9 cellular contexts compared by ENCODE assay signal in genomic region chr9:37943329-37944265, GRCh38. TPM values are rescaled to one million over a fixed set of nuclear protein-coding genes. Genes with fewer than 3 reads are reported as not detected.
DNase-seq lines count a peak whose midpoint lies in the region; ATAC-seq and TF ChIP-seq lines count a peak whose summit lies in the region.
"Had no signal": no experiment of that assay in that cellular context is flagged by ENCODE, and none has a peak within 500 bp of the region (broad histone marks: within the 10 kb centered on the region; RNA-seq: fewer than 3 reads in every experiment).

No MANE protein-coding gene starts in this region.

- DNase-seq in Calu3, result no peak
- peak; percentile 32 for DNase-seq in T1000 (lab: John Stamatoyannopoulos, UW)
- DNase-seq in glomerular visceral epithelial cell (ENCODE audit: extremely low spot score), result peak; percentile 88
- peak; percentile 45 for DNase-seq in prostate gland (ENCODE audit: low spot score)
- DNase-seq in NCI-H345 treated with DMSO at 0.1 percent for 48 hours (lab: John Stamatoyannopoulos, UW; ENCODE audit: unreplicated experiment), result no peak
- DNase-seq in NCI-H2081 treated with DMSO at 0.1 percent for 48 hours (lab: John Stamatoyannopoulos, UW), result no peak
- DNase-seq: activated CD4-positive, alpha-beta T cell treated with anti-CD3 and anti-CD28 coated beads, Interleukin-2, amount 50 U/mL, for 1 hour had no signal

- H3K36me3 Mint-ChIP-seq in Calu3 (ENCODE audit: insufficient read depth, unreplicated experiment), result peaks cover 9% of the 10 kb centered on the region

- CTCF ChIA-PET in Calu3 (lab: Charles Lee), result no interaction called here

- BruUV-seq in Calu3 (replicated peaks; lab: Mats Ljungman, UMichigan), result no TSS peak

- TF ChIP-seq CTCF in Calu3 (IDR thresholded peaks at IDR 0.05; ENCODE audit: unreplicated experiment), result no peak
- no peak for TF ChIP-seq CTCF in prostate gland (IDR thresholded peaks at IDR 0.05)

- H3K9me3 Mint-ChIP-seq in Calu3 (ENCODE audit: low read depth, unreplicated experiment), result no peaks in the 10 kb centered on the region

- H3K27me3 ChIP-seq in prostate gland (replicated peaks; ENCODE audit: insufficient read depth), result no peaks in the 10 kb centered on the region

- WGBS in prostate gland, result 27% methylated on average over 12 of the region's 12 CpGs

- no peaks in the 10 kb centered on the region for H3K27me3 Mint-ChIP-seq in Calu3 (ENCODE audit: unreplicated experiment)

- H3K4me3 Mint-ChIP-seq in Calu3 (ENCODE audit: low read depth, unreplicated experiment), result no peak overlapping the region

- H3K9me3 ChIP-seq in prostate gland, result no peaks in the 10 kb centered on the region

- TF ChIP-seq POLR2A in prostate gland (IDR thresholded peaks at IDR 0.05), result no peak

- H3K4me1 Mint-ChIP-seq in Calu3 (ENCODE audit: low read depth, unreplicated experiment), result peaks cover 12% of the 10 kb centered on the region

- intact Hi-C loops in Calu3 (cut with micrococcal nuclease; ENCODE audit: unreplicated experiment) (no loop called here), prostate gland (cut with DNase I) (no loop called here)

- peaks cover 0 to 7% of the 10 kb centered on the region in 2 donors for H3K36me3 ChIP-seq in prostate gland

- ATAC-seq in activated CD4-positive, CD25-positive, alpha-beta regulatory T cell treated with anti-CD3 and anti-CD28 coated beads, Interleukin-2, amount 50 U/mL, for 24 hours, result no peak
- no peak for ATAC-seq in HG02588 (IDR thresholded peaks at IDR 0.05; ENCODE audit: unreplicated experiment)

- H3K4me3 ChIP-seq in prostate gland, result no peak overlapping the region

- peak overlapping the region; percentile 72 for H3K27ac Mint-ChIP-seq in Calu3 (ENCODE audit: unreplicated experiment)

- peak overlapping the region in 1 of 2 donors; percentile 4 for H3K27ac ChIP-seq in prostate gland

- peaks cover 15% of the 10 kb centered on the region for H3K4me1 ChIP-seq in prostate gland (replicated peaks)

RNA-seq across cellular contexts. Expression of gene SLC25A51, which starts 39.7 kb away (rescaled TPM):
- total RNA-seq in Calu3 (2022) (9.3 and 10.3 TPM in 2 replicates), prostate gland (10 to 100 TPM; 20.2 to 21.6 TPM)

Comparison
In these comparisons a context has a peak if more than half of its experiments do, and no peak if none do; other contexts are left out.
1. DNase-seq: peak in T1000 (single experiment), glomerular visceral epithelial cell (single experiment) and prostate gland (single experiment); none in Calu3 (single experiment), NCI-H345 treated with DMSO at 0.1 percent for 48 hours (single experiment) and NCI-H2081 treated with DMSO at 0.1 percent for 48 hours (single experiment).